11 cellular contexts compared by ENCODE assay signal in the genomic region with DNA sequence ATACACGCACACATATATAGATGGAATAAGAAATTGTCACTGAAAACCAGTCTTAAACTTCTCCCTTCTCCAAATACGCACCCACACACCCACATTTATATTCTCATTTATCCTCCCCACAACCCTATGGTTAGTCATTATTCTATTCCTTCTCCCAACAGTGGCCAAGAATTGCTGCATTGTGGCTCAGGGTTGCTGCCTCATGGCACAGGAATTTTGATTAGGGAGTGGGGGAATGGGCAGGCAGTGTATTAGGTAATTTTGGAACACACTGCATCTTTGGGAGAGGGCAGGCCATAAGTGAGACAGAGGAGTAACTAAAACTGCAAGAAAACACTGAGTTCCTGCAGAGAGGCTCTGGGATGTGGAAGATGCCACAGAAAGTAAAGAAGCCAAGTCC.
A peak's percentile ranks its signal among the peaks of the same experiment; 100 is the strongest.
DNase-seq lines count a peak whose midpoint lies in the region; ATAC-seq and TF ChIP-seq lines count a peak whose summit lies in the region.
"Had no signal": no experiment of that assay in that cellular context is flagged by ENCODE, and none has a peak within 500 bp of the region (broad histone marks: within the 10 kb centered on the region; RNA-seq: fewer than 3 reads in every experiment).

No MANE protein-coding gene starts in this region.

- TF ChIP-seq CTCF in HEK293 (tag by site-specific recombination; IDR thresholded peaks at IDR 0.05), result no peak

- H3K4me3 ChIP-seq in HEK293 (ENCODE audit: low read depth, low read length), result no peak overlapping the region

- H3K36me3 ChIP-seq in HEK293 (ENCODE audit: control insufficient read depth in 2 of 2, insufficient read depth in 1 of 2, low read length in 2 of 2), result peaks cover 0 to 7% of the 10 kb centered on the region in 2 experiments; a peak in 2 of 3 replicates

- DNase-seq in T1000 (lab: John Stamatoyannopoulos, UW), result peak; percentile 50
- DNase-seq in fibroblast of the conjunctiva (ENCODE audit: low read depth), result peak; percentile 57
- no peak for DNase-seq in substantia nigra (lab: John Stamatoyannopoulos, UW)
- DNase-seq in ecto neural progenitor cell (ENCODE audit: low spot score), result no peak
- no peak for DNase-seq in OCI-M2 (lab: John Stamatoyannopoulos, UW; ENCODE audit: unreplicated experiment)
- DNase-seq in NCI-H524 treated with DMSO at 0.1 percent for 48 hours (lab: John Stamatoyannopoulos, UW), result no peak
- DNase-seq: activated CD8-positive, alpha-beta memory T cell treated with anti-CD3 and anti-CD28 coated beads for 24 hours; GF-D8; stimulated activated CD4-positive, alpha-beta T cell treated with anti-CD3 and anti-CD28 coated beads, Interleukin-2, amount 100 ng/mL, for 24 hours had no signal

- no peak overlapping the region for H3K27ac ChIP-seq in HEK293 (ENCODE audit: extremely low read depth, low read depth, low read length)
- peak overlapping the region; percentile 46 for H3K27ac ChIP-seq in substantia nigra (ENCODE audit: low read depth, low read length, poor library complexity, severe bottlenecking)

- H3K9me3 ChIP-seq in HEK293 (ENCODE audit: control insufficient read depth, insufficient read depth, low read depth, low read length), result no peaks in the 10 kb centered on the region

- CTCF ChIA-PET in HEK293 (lab: Yijun Ruan, JAX), result interaction anchor here (0.6 kb wide), 1 partner anchor 28 kb away, joined by 3 read pairs; no protein-coding TSS in a partner anchor

- H3K4me1 ChIP-seq in HEK293 (ENCODE audit: control insufficient read depth, insufficient read depth, low read length), result no peaks in the 10 kb centered on the region

- no peak for ATAC-seq in GM21786 (IDR thresholded peaks at IDR 0.05; ENCODE audit: unreplicated experiment)

- POLR2A ChIA-PET in HEK293 (lab: Yijun Ruan, JAX), result no interaction called here

TF ChIP-seq in HEK293, 187 proteins besides CTCF, POLR2A, EP300 and RAD21:
- TF ChIP-seq GLIS1 (tag by site-specific recombination; IDR thresholded peaks at IDR 0.05), result no peak
- no peak for TF ChIP-seq ZNF133 (tag by site-specific recombination; IDR thresholded peaks at IDR 0.05)
- no peak for TF ChIP-seq ZNF239 (tag by site-specific recombination; IDR thresholded peaks at IDR 0.05)
- TF ChIP-seq ZNF391 (tag by site-specific recombination; IDR thresholded peaks at IDR 0.05; ENCODE audit: borderline replicate concordance, low read depth), result no peak
- no peak for TF ChIP-seq ZNF140 (tag by site-specific recombination; IDR thresholded peaks at IDR 0.05)
- TF ChIP-seq ZFHX2 (tag by site-specific recombination; conservative IDR thresholded peaks at IDR 0.05), result peak; percentile 39
- no peak for TF ChIP-seq GLIS2 (tag by site-specific recombination; IDR thresholded peaks at IDR 0.05)
- peak; percentile 43; the same call in 1 of the 2 replicates for TF ChIP-seq EGR2 (tag by site-specific recombination; IDR thresholded peaks at IDR 0.05; ENCODE audit: low read depth)
- TF ChIP-seq SP7 (tag by site-specific recombination; IDR thresholded peaks at IDR 0.05), result peak; percentile 78
- no peak for TF ChIP-seq IKZF3 (tag by site-specific recombination; IDR thresholded peaks at IDR 0.05)
- no peak for TF ChIP-seq ZSCAN30 (tag by site-specific recombination; IDR thresholded peaks at IDR 0.05)
- no peak for TF ChIP-seq PRDM2 (tag by site-specific recombination; IDR thresholded peaks at IDR 0.05; ENCODE audit: borderline replicate concordance)

Comparison
In these comparisons a context has a peak if more than half of its experiments do, and no peak if none do; other contexts are left out.
1. DNase-seq: peak in T1000 (single experiment) and fibroblast of the conjunctiva (single experiment); none in substantia nigra (0 of 49), ecto neural progenitor cell (single experiment), OCI-M2 (single experiment) and NCI-H524 treated with DMSO at 0.1 percent for 48 hours (single experiment).